In genomic region chr1:244834596-244835275, GRCh38 we compare ENCODE assay signal across 2 cellular contexts.
TF ChIP-seq lines count a peak whose summit lies in the region.

No MANE protein-coding gene starts in this region.

TF ChIP-seq in IMR-90, 13 proteins besides CTCF, POLR2A, EP300 and RAD21:
- TF ChIP-seq MAFK (IDR thresholded peaks at IDR 0.05; ENCODE audit: low read depth, low read length) = 0 out of 2 replicates have a peak, but pooled peaks have one; percentile 53
- TF ChIP-seq MAZ (IDR thresholded peaks at IDR 0.05; ENCODE audit: borderline replicate concordance, low read depth, low read length) = no peak
- TF ChIP-seq USF2 (IDR thresholded peaks at IDR 0.05; ENCODE audit: low read depth, low read length) = no peak
- TF ChIP-seq MXI1 (IDR thresholded peaks at IDR 0.05; ENCODE audit: borderline replicate concordance, low read depth, low read length) = peak; percentile 90; the same call in 1 of the 2 replicates
- TF ChIP-seq ELK1 (IDR thresholded peaks at IDR 0.05; ENCODE audit: borderline replicate concordance, low read depth, low read length) = no peak
- peak; percentile 40; the same call in 1 of the 2 replicates for TF ChIP-seq NFE2L2 (IDR thresholded peaks at IDR 0.05; ENCODE audit: low read depth, low read length)
- peak; percentile 26; the same call in 1 of the 2 replicates for TF ChIP-seq BHLHE40 (IDR thresholded peaks at IDR 0.05; ENCODE audit: low read depth, low read length)
- no peak for TF ChIP-seq RFX5 (IDR thresholded peaks at IDR 0.05; ENCODE audit: low read depth, low read length)
- no peak for TF ChIP-seq SMC3 (IDR thresholded peaks at IDR 0.05; ENCODE audit: low read depth, low read length)
- peak; percentile 95 for TF ChIP-seq CEBPB (IDR thresholded peaks at IDR 0.05; ENCODE audit: low read depth, low read length)
- peak; percentile 54 for TF ChIP-seq RCOR1 (IDR thresholded peaks at IDR 0.05; ENCODE audit: insufficient replicate concordance, low read length)
- peak; percentile 60; the same call in 1 of the 2 replicates for TF ChIP-seq CHD1 (IDR thresholded peaks at IDR 0.05; ENCODE audit: low read depth, low read length)
- no peak for TF ChIP-seq FOS (IDR thresholded peaks at IDR 0.05; ENCODE audit: low read depth, low read length)

TF ChIP-seq in PFSK-1, 5 proteins besides CTCF, POLR2A, EP300 and RAD21:
- TF ChIP-seq TAF1 (IDR thresholded peaks at IDR 0.05; ENCODE audit: borderline replicate concordance, insufficient read depth, low read length) (no peak; the same call in none of the 2 replicates), POLR2AphosphoS5 (IDR thresholded peaks at IDR 0.05; ENCODE audit: low read depth, low read length) (peak; percentile 74), SIN3A (IDR thresholded peaks at IDR 0.05; ENCODE audit: borderline replicate concordance, insufficient read depth, low read length) (peak; percentile 9; the same call in 1 of the 2 replicates), FOXP2 (optimal IDR thresholded peaks at IDR 0.05; ENCODE audit: borderline replicate concordance, extremely low read depth, extremely low read length, insufficient read depth) (peak; percentile 56)
- TF ChIP-seq, protein P1, sequence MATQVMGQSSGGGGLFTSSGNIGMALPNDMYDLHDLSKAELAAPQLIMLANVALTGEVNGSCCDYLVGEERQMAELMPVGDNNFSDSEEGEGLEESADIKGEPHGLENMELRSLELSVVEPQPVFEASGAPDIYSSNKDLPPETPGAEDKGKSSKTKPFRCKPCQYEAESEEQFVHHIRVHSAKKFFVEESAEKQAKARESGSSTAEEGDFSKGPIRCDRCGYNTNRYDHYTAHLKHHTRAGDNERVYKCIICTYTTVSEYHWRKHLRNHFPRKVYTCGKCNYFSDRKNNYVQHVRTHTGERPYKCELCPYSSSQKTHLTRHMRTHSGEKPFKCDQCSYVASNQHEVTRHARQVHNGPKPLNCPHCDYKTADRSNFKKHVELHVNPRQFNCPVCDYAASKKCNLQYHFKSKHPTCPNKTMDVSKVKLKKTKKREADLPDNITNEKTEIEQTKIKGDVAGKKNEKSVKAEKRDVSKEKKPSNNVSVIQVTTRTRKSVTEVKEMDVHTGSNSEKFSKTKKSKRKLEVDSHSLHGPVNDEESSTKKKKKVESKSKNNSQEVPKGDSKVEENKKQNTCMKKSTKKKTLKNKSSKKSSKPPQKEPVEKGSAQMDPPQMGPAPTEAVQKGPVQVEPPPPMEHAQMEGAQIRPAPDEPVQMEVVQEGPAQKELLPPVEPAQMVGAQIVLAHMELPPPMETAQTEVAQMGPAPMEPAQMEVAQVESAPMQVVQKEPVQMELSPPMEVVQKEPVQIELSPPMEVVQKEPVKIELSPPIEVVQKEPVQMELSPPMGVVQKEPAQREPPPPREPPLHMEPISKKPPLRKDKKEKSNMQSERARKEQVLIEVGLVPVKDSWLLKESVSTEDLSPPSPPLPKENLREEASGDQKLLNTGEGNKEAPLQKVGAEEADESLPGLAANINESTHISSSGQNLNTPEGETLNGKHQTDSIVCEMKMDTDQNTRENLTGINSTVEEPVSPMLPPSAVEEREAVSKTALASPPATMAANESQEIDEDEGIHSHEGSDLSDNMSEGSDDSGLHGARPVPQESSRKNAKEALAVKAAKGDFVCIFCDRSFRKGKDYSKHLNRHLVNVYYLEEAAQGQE (IDR thresholded peaks at IDR 0.05; ENCODE audit: insufficient read depth in 1 of 2, low read depth in 2 of 2, low read length in 2 of 2) = peak; percentile 37 to 43; a peak in 1 of 4 replicates
